ENCODE assay signal across 8 cellular contexts in genomic region chr12:46372852-46373302, GRCh38. TPM values are rescaled to one million over a fixed set of nuclear protein-coding genes. Genes with fewer than 3 reads are reported as not detected.
DNase-seq lines count a peak whose midpoint lies in the region; TF ChIP-seq lines count a peak whose summit lies in the region.

No MANE protein-coding gene starts in this region.

- H3K4me3 ChIP-seq in kidney epithelial cell (ENCODE audit: low read depth, low read length) (peak overlapping the region; percentile 96), suprapubic skin (peak overlapping the region; percentile 99)

- peaks cover 3% of the 10 kb centered on the region for H3K9me3 Mint-ChIP-seq in activated naive CD8-positive, alpha-beta T cell treated with anti-CD3 and anti-CD28 coated beads for 36 hours

- peak; percentile 98 for DNase-seq in activated T-cell treated with anti-CD3 and anti-CD28 coated beads, Interleukin-2, amount 50 U/mL, for 1 hour
- DNase-seq in activated T-cell treated with anti-CD3 and anti-CD28 coated beads for 4 hours (no peak), kidney epithelial cell (ENCODE audit: low read depth) (no peak), suprapubic skin (ENCODE audit: low spot score in 2 of 2) (no peak), foreskin melanocyte (no peak), DMS79 treated with DMSO at 0.1 percent for 48 hours (lab: John Stamatoyannopoulos, UW) (no peak), DMS79 (lab: John Stamatoyannopoulos, UW) (no peak)
- DNase-seq in activated naive CD8-positive, alpha-beta T cell treated with anti-CD3 and anti-CD28 coated beads for 36 hours, result no peak

- H3K36me3 ChIP-seq in kidney epithelial cell (ENCODE audit: control insufficient read depth, insufficient read depth, low read length), result no peaks in the 10 kb centered on the region
- H3K36me3 ChIP-seq in suprapubic skin, result peaks cover 32% of the 10 kb centered on the region

- H3K27me3 ChIP-seq in kidney epithelial cell (ENCODE audit: control insufficient read depth, insufficient read depth, low read length), result no peaks in the 10 kb centered on the region
- no peaks in the 10 kb centered on the region for H3K27me3 ChIP-seq in suprapubic skin

- H3K36me3 Mint-ChIP-seq in activated naive CD8-positive, alpha-beta T cell treated with anti-CD3 and anti-CD28 coated beads for 36 hours, result peaks cover 45% of the 10 kb centered on the region

- H3K4me1 ChIP-seq in suprapubic skin, result peaks cover 40% of the 10 kb centered on the region

- peak overlapping the region; percentile 100 for H3K27ac Mint-ChIP-seq in activated naive CD8-positive, alpha-beta T cell treated with anti-CD3 and anti-CD28 coated beads for 36 hours

- TF ChIP-seq CTCF in kidney epithelial cell (IDR thresholded peaks at IDR 0.05; ENCODE audit: insufficient read depth, low read length, poor library complexity, severe bottlenecking) (no peak), suprapubic skin (IDR thresholded peaks at IDR 0.05) (no peak)

- no peak for TF ChIP-seq EP300 in suprapubic skin (IDR thresholded peaks at IDR 0.05)

- H3K4me3 Mint-ChIP-seq in activated naive CD8-positive, alpha-beta T cell treated with anti-CD3 and anti-CD28 coated beads for 36 hours, result peak overlapping the region; percentile 95

- peak overlapping the region; percentile 100 for H3K27ac ChIP-seq in suprapubic skin

- no peaks in the 10 kb centered on the region for H3K9me3 ChIP-seq in suprapubic skin

- H3K27me3 Mint-ChIP-seq in activated naive CD8-positive, alpha-beta T cell treated with anti-CD3 and anti-CD28 coated beads for 36 hours, result peaks cover 11% of the 10 kb centered on the region

- WGBS in suprapubic skin, result under 1% methylated on average over 15 of the region's 16 CpGs

- H3K4me1 Mint-ChIP-seq in activated naive CD8-positive, alpha-beta T cell treated with anti-CD3 and anti-CD28 coated beads for 36 hours, result peaks cover 41% of the 10 kb centered on the region

- TF ChIP-seq POLR2A in suprapubic skin (IDR thresholded peaks at IDR 0.05), result no peak

RNA-seq across cellular contexts. Expression of gene SLC38A2, which starts 0.3 kb away (rescaled TPM):
- total RNA-seq in activated naive CD8-positive, alpha-beta T cell treated with anti-CD3 and anti-CD28 coated beads for 36 hours, result 100 to 1,000 TPM; 227 to 230 TPM
- total RNA-seq in kidney epithelial cell, result 263 and 291 TPM in 2 replicates
- total RNA-seq in suprapubic skin, result 1,000 to 10,000 TPM in 1 of 4 donors, 100 to 1,000 TPM in 3; 632 to 1,386 (median 819) TPM
